ENCODE assay signal across 26 cellular contexts in genomic region chr6:41601248-41601549, GRCh38. TPM values are rescaled to one million over a fixed set of nuclear protein-coding genes. Genes with fewer than 3 reads are reported as not detected.
"Had no signal": no experiment of that assay in that cellular context is flagged by ENCODE, and none has a peak within 500 bp of the region (broad histone marks: within the 10 kb centered on the region; RNA-seq: fewer than 3 reads in every experiment).

No MANE protein-coding gene starts in this region.

- H3K9me3 Mint-ChIP-seq: memory B cell; mesothelial cell of epicardium; natural killer cell; neural progenitor cell; stimulated activated memory B cell treated with anti-CD40 and anti-IgM and Interleukin-4, amounts not matched to agents 10 μg/mL and 1 μg/mL and 100 μg/mL, for 72 hours; type B pancreatic cell had no signal

- ATAC-seq: esophagus mucosa; lower lobe of right lung; natural killer cell; psoas muscle; stimulated activated memory B cell treated with anti-CD40 and anti-IgM and Interleukin-4, amounts not matched to agents 10 μg/mL and 1 μg/mL and 100 μg/mL, for 72 hours had no signal

- H3K27ac ChIP-seq: heart right ventricle, lower lobe of right lung, neural progenitor cell, parathyroid adenoma, psoas muscle, suprapubic skin, thyroid gland had no signal

- H3K79me2 ChIP-seq: parathyroid adenoma had no signal

- H3K4me2 ChIP-seq: neural progenitor cell, smooth muscle cell had no signal

- H3K4me3 ChIP-seq: heart right ventricle, lower lobe of right lung, neural progenitor cell, psoas muscle, smooth muscle cell, suprapubic skin, thyroid gland had no signal

- H3K36me3 ChIP-seq: neural progenitor cell had no signal

- DNase-seq: effector memory CD4-positive, alpha-beta T cell; heart right ventricle; hypothalamus; kidney glomerular epithelial cell; natural killer cell; occipital lobe; stimulated activated CD4-positive, alpha-beta T cell treated with anti-CD3 and anti-CD28 coated beads, Interleukin-2, amount 100 ng/mL, for 48 hours; thyroid gland had no signal

- H3K27me3 ChIP-seq: heart right ventricle, neural progenitor cell, thyroid gland had no signal

- H3K9ac ChIP-seq: neural progenitor cell, parathyroid adenoma had no signal

- FAIRE-seq: endometrium, frontal cortex, islet of Langerhans, urothelium cell line had no signal

- H2AFZ ChIP-seq: neural progenitor cell, parathyroid adenoma had no signal

- H3K36me3 Mint-ChIP-seq: natural killer cell, type B pancreatic cell had no signal

- H3K27ac Mint-ChIP-seq: memory B cell; natural killer cell; stimulated activated memory B cell treated with anti-CD40 and anti-IgM and Interleukin-4, amounts not matched to agents 10 μg/mL and 1 μg/mL and 100 μg/mL, for 72 hours had no signal

- H3K9me3 ChIP-seq: heart right ventricle, lower lobe of right lung, psoas muscle, suprapubic skin, thyroid gland had no signal

- H3K4me3 Mint-ChIP-seq: memory B cell; mesothelial cell of epicardium; natural killer cell; stimulated activated memory B cell treated with anti-CD40 and anti-IgM and Interleukin-4, amounts not matched to agents 10 μg/mL and 1 μg/mL and 100 μg/mL, for 72 hours; type B pancreatic cell had no signal

RNA-seq across cellular contexts. Expression of gene MDFI, which starts 37.1 kb away (rescaled TPM):
- total RNA-seq: left lobe of liver, myocyte, natural killer cell had no signal
- polyA plus RNA-seq: fibroblast of lung had no signal
